Comparison of ENCODE assay signal across 1 cellular context in the genomic region with DNA sequence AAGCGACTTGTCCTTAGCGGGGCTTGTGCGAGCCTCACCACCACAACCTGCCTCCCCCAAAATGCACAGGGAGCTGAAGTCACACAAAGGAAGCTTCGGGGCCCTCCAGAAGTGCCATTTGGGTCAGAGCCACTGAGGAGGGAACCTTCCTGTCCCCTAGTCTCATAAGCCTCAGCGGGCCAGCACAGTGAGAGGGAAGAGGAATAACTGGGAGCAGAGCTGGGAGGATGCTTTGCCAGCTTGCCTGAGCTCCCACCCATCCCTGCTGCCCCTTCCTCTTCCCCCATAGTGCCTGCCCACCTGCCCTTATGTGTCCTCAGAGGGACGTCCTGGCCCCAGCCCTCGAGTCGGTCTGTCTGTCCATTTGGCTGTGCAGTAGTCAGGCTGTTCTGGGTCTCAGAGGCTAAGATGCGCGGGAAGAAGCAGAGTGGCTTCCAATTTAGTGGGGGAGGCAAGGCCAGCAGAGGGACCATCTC.
TF ChIP-seq lines count a peak whose summit lies in the region.

No MANE protein-coding gene starts in this region.

TF ChIP-seq in IMR-90, 13 proteins besides CTCF, POLR2A, EP300 and RAD21:
- TF ChIP-seq CEBPB (IDR thresholded peaks at IDR 0.05; ENCODE audit: low read depth, low read length) (no peak), FOS (IDR thresholded peaks at IDR 0.05; ENCODE audit: low read depth, low read length) (no peak), MXI1 (IDR thresholded peaks at IDR 0.05; ENCODE audit: borderline replicate concordance, low read depth, low read length) (no peak), CHD1 (IDR thresholded peaks at IDR 0.05; ENCODE audit: low read depth, low read length) (no peak), SMC3 (IDR thresholded peaks at IDR 0.05; ENCODE audit: low read depth, low read length) (no peak), BHLHE40 (IDR thresholded peaks at IDR 0.05; ENCODE audit: low read depth, low read length) (no peak), RFX5 (IDR thresholded peaks at IDR 0.05; ENCODE audit: low read depth, low read length) (no peak), MAFK (IDR thresholded peaks at IDR 0.05; ENCODE audit: low read depth, low read length) (no peak), MAZ (IDR thresholded peaks at IDR 0.05; ENCODE audit: borderline replicate concordance, low read depth, low read length) (no peak), RCOR1 (IDR thresholded peaks at IDR 0.05; ENCODE audit: insufficient replicate concordance, low read length) (no peak), NFE2L2 (IDR thresholded peaks at IDR 0.05; ENCODE audit: low read depth, low read length) (no peak)
- TF ChIP-seq, protein P1, sequence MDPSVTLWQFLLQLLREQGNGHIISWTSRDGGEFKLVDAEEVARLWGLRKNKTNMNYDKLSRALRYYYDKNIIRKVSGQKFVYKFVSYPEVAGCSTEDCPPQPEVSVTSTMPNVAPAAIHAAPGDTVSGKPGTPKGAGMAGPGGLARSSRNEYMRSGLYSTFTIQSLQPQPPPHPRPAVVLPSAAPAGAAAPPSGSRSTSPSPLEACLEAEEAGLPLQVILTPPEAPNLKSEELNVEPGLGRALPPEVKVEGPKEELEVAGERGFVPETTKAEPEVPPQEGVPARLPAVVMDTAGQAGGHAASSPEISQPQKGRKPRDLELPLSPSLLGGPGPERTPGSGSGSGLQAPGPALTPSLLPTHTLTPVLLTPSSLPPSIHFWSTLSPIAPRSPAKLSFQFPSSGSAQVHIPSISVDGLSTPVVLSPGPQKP (IDR thresholded peaks at IDR 0.05; ENCODE audit: borderline replicate concordance, low read depth, low read length): no peak
- TF ChIP-seq, protein P2, sequence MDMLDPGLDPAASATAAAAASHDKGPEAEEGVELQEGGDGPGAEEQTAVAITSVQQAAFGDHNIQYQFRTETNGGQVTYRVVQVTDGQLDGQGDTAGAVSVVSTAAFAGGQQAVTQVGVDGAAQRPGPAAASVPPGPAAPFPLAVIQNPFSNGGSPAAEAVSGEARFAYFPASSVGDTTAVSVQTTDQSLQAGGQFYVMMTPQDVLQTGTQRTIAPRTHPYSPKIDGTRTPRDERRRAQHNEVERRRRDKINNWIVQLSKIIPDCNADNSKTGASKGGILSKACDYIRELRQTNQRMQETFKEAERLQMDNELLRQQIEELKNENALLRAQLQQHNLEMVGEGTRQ (IDR thresholded peaks at IDR 0.05; ENCODE audit: low read depth, low read length): no peak
